Comparison of ENCODE assay signal across 12 cellular contexts in the genomic region with DNA sequence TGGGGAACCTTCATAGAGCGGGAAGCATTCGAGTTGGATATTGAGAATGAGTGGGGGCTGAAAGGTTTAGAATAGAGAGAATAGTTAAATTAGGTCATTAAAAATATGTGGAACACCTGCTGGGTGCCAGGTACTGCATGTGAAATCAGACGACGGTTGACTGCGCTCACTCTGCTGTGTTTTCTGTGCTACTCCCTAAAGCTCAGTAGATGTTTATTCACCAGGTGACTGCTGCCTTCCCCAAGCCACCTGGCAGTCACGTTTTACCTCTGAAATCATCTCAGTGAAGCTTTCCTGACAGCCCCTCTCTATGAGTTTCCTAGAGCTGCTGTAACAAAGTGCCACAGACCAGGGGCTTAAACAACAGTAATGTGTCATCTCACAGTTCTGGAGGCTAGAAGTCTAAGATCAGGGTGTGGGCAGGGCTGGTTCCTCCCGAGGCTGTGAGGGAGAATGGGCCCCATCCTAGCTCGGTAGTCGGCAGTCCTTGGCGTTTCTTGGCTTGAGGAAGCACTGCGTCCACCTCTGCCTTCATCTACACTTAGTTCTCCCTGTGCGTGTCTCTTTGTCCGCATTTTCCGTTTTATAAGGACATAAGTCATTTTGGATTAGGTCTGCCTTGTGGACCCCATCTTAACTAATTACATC. TPM values are rescaled to one million over a fixed set of nuclear protein-coding genes. Genes with fewer than 3 reads are reported as not detected.
DNase-seq lines count a peak whose midpoint lies in the region; ATAC-seq, FAIRE-seq and TF ChIP-seq lines count a peak whose summit lies in the region.
"Had no signal": no experiment of that assay in that cellular context is flagged by ENCODE, and none has a peak within 500 bp of the region (broad histone marks: within the 10 kb centered on the region; RNA-seq: fewer than 3 reads in every experiment).

No MANE protein-coding gene starts in this region.

- H3K27me3 Mint-ChIP-seq in activated T-cell treated with anti-CD3 and anti-CD28 coated beads, Interleukin-2, amount 50 U/mL, for 24 hours, result no peaks in the 10 kb centered on the region
- no peaks in the 10 kb centered on the region for H3K27me3 Mint-ChIP-seq in naive B cell
- no peaks in the 10 kb centered on the region for H3K27me3 Mint-ChIP-seq in activated naive CD8-positive, alpha-beta T cell treated with anti-CD3 and anti-CD28 coated beads for 36 hours
- H3K27me3 Mint-ChIP-seq: IgD-negative memory B cell had no signal

- peaks cover 79% of the 10 kb centered on the region for H3K4me1 Mint-ChIP-seq in activated T-cell treated with anti-CD3 and anti-CD28 coated beads, Interleukin-2, amount 50 U/mL, for 24 hours (ENCODE audit: low read depth)
- H3K4me1 Mint-ChIP-seq in naive B cell, result peaks cover 62 to 90% (median 78%) of the 10 kb centered on the region in 3 donors
- H3K4me1 Mint-ChIP-seq in activated naive CD8-positive, alpha-beta T cell treated with anti-CD3 and anti-CD28 coated beads for 36 hours, result peaks cover 54% of the 10 kb centered on the region

- no peak overlapping the region for H3K4me3 Mint-ChIP-seq in activated T-cell treated with anti-CD3 and anti-CD28 coated beads, Interleukin-2, amount 50 U/mL, for 24 hours
- peak overlapping the region in 6 of 8 donors; percentile 1 to 59 (median 26) for H3K4me3 Mint-ChIP-seq in naive B cell
- no peak overlapping the region for H3K4me3 Mint-ChIP-seq in activated naive CD8-positive, alpha-beta T cell treated with anti-CD3 and anti-CD28 coated beads for 36 hours

- TF ChIP-seq POLR2A in transverse colon (IDR thresholded peaks at IDR 0.05), result no peak

- in situ Hi-C loops in transverse colon (cut with MboI; ENCODE audit: low pct_ligation_motif_present in 1 of 4, low pct_unique_long_range_greater_than_20kb in 1 of 4, low sequenced_read_pairs in 3 of 4), result no loop called here

- intact Hi-C loops in transverse colon (cut with DNase I; ENCODE audit: low total_unique reads), result no loop called here

- peaks cover 12% of the 10 kb centered on the region for H3K36me3 Mint-ChIP-seq in activated T-cell treated with anti-CD3 and anti-CD28 coated beads, Interleukin-2, amount 50 U/mL, for 24 hours (ENCODE audit: low read depth)
- peaks cover 0 to 4% of the 10 kb centered on the region in 2 donors for H3K36me3 Mint-ChIP-seq in naive B cell
- peaks cover 3% of the 10 kb centered on the region for H3K36me3 Mint-ChIP-seq in activated naive CD8-positive, alpha-beta T cell treated with anti-CD3 and anti-CD28 coated beads for 36 hours

- ATAC-seq in naive B cell (ENCODE audit: low read depth in 2 of 2) (no peak), GM19035 (IDR thresholded peaks at IDR 0.05; ENCODE audit: unreplicated experiment) (no peak)
- ATAC-seq: A549 had no signal

- WGBS in transverse colon (ENCODE audit: low coverage in 1 of 2), 2 donors, result 78 to 79% methylated on average over 7 to 14 of the region's 14 CpGs

- H3K36me3 ChIP-seq in endocrine pancreas (ENCODE audit: control insufficient read depth, insufficient read depth, low read length) (no peaks in the 10 kb centered on the region), transverse colon (no peaks in the 10 kb centered on the region)

- no peaks in the 10 kb centered on the region for H3K9me3 Mint-ChIP-seq in activated T-cell treated with anti-CD3 and anti-CD28 coated beads, Interleukin-2, amount 50 U/mL, for 24 hours
- H3K9me3 Mint-ChIP-seq in naive B cell, result no peaks in the 10 kb centered on the region
- H3K9me3 Mint-ChIP-seq in activated naive CD8-positive, alpha-beta T cell treated with anti-CD3 and anti-CD28 coated beads for 36 hours, result no peaks in the 10 kb centered on the region
- H3K9me3 Mint-ChIP-seq: IgD-negative memory B cell had no signal

- no peak for TF ChIP-seq CTCF in transverse colon (IDR thresholded peaks at IDR 0.05)

- no peak overlapping the region for H3K9ac ChIP-seq in endocrine pancreas (ENCODE audit: control insufficient read depth, insufficient read depth, low read length)

- H3K27ac Mint-ChIP-seq in activated T-cell treated with anti-CD3 and anti-CD28 coated beads, Interleukin-2, amount 50 U/mL, for 24 hours, result peak overlapping the region; percentile 53
- H3K27ac Mint-ChIP-seq in naive B cell, result peak overlapping the region; percentile 4 to 82 (median 66)
- no peak overlapping the region for H3K27ac Mint-ChIP-seq in activated naive CD8-positive, alpha-beta T cell treated with anti-CD3 and anti-CD28 coated beads for 36 hours

- no peak for FAIRE-seq in GM19239 (lab: Jason Lieb, UNC)
- FAIRE-seq: A549 had no signal

- H3K9me3 ChIP-seq in endocrine pancreas (ENCODE audit: control insufficient read depth, low read length) (no peaks in the 10 kb centered on the region), transverse colon (no peaks in the 10 kb centered on the region)
- H3K9me3 ChIP-seq: A549 had no signal

- H3K4me1 ChIP-seq in endocrine pancreas (ENCODE audit: control insufficient read depth, insufficient read depth, low read length), result peaks cover 28% of the 10 kb centered on the region
- H3K4me1 ChIP-seq in transverse colon, result peaks cover 52 to 96% (median 70%) of the 10 kb centered on the region in 4 donors

- TF ChIP-seq EP300 in transverse colon (IDR thresholded peaks at IDR 0.05; ENCODE audit: low read depth), result no peak

- DNase-seq in activated T-cell treated with anti-CD3 and anti-CD28 coated beads, Interleukin-2, amount 50 U/mL, for 24 hours, result no peak
- no peak for DNase-seq in activated T-cell treated with anti-CD3 and anti-CD28 coated beads, Interleukin-2, amount 50 U/mL, for 1 hour
- DNase-seq in naive B cell (no peak), transverse colon (no peak), GM19239 (ENCODE audit: insufficient read length, low spot score) (no peak)
- no peak for DNase-seq in activated naive CD8-positive, alpha-beta T cell treated with anti-CD3 and anti-CD28 coated beads for 36 hours
- DNase-seq: NCI-H446, occipital lobe had no signal

- H3K27me3 ChIP-seq in endocrine pancreas (ENCODE audit: control insufficient read depth, insufficient read depth, low read length), result no peaks in the 10 kb centered on the region
- H3K27me3 ChIP-seq in transverse colon, result no peaks in the 10 kb centered on the region

- peak overlapping the region; percentile 57 to 70 (median 63) for H3K27ac ChIP-seq in transverse colon
- H3K27ac ChIP-seq: A549 had no signal

- H3K4me3 ChIP-seq in endocrine pancreas (ENCODE audit: control insufficient read depth, insufficient read depth, low read length) (peak overlapping the region; percentile 48), transverse colon (peak overlapping the region in 2 of 4 donors; percentile 4 to 16)
- H3K4me3 ChIP-seq: A549 had no signal

RNA-seq across cellular contexts. Expression of a gene that starts 25.3 kb away (rescaled TPM):
- polyA plus RNA-seq in naive B cell (ENCODE audit: low read depth in 6 of 6), result 100 to 1,000 TPM; 325 to 440 (median 349) TPM
- 100 to 1,000 TPM; 218 to 392 (median 299) TPM for total RNA-seq in transverse colon
- total RNA-seq in activated naive CD8-positive, alpha-beta T cell treated with anti-CD3 and anti-CD28 coated beads for 36 hours, result 100 to 1,000 TPM; 136 TPM

Comparison
In these comparisons a context has a peak if more than half of its experiments do, and no peak if none do; other contexts are left out.
1. H3K4me3 Mint-ChIP-seq: peak in naive B cell (6 of 8); none in activated T-cell treated with anti-CD3 and anti-CD28 coated beads, Interleukin-2, amount 50 U/mL, for 24 hours (single experiment) and activated naive CD8-positive, alpha-beta T cell treated with anti-CD3 and anti-CD28 coated beads for 36 hours (single experiment).